ENCODE assay signal across 14 cellular contexts in genomic region chr1:44218503-44219300, GRCh38.
"Had no signal": no experiment of that assay in that cellular context is flagged by ENCODE, and none has a peak within 500 bp of the region (broad histone marks: within the 10 kb centered on the region; RNA-seq: fewer than 3 reads in every experiment).

No MANE protein-coding gene starts in this region.

- H3K27ac ChIP-seq: brain microvascular endothelial cell, neural progenitor cell, SJSA1, tibial nerve had no signal

- H3K9ac ChIP-seq: neural progenitor cell had no signal

- H3K4me3 Mint-ChIP-seq: activated CD8-positive, alpha-beta memory T cell treated with anti-CD3 and anti-CD28 coated beads, Interleukin-2, amount 10 ng/mL, durations not matched to agents 7 days and 5 days; activated naive CD8-positive, alpha-beta T cell; activated T-cell treated with anti-CD3 and anti-CD28 coated beads, Interleukin-2, amount 50 U/mL, for 24 hours; dendritic cell treated with granulocyte-macrophage colony-stimulating factor and Interleukin-4, amounts not matched to agents 40 ng/mL and 50 ng/mL, for 4 days; effector memory CD8-positive, alpha-beta T cell; neural progenitor cell had no signal

- H3K27me3 ChIP-seq: brain microvascular endothelial cell, gastroesophageal sphincter, neural progenitor cell, SJSA1, tibial nerve had no signal

- H2AFZ ChIP-seq: neural progenitor cell had no signal

- DNase-seq: activated CD8-positive, alpha-beta memory T cell treated with anti-CD3 and anti-CD28 coated beads, Interleukin-2, amount 10 ng/mL, durations not matched to agents 7 days and 5 days; activated effector memory CD4-positive, alpha-beta T cell treated with Interleukin-2 at 50 U/mL for 16 hours; activated T-cell treated with anti-CD3 and anti-CD28 coated beads, Interleukin-2, amount 50 U/mL, for 24 hours; brain microvascular endothelial cell; effector memory CD8-positive, alpha-beta T cell; islet precursor cell; stimulated activated CD4-positive, alpha-beta T cell treated with anti-CD3 and anti-CD28 coated beads, Interleukin-2, amount 100 ng/mL, for 48 hours had no signal

- H3K4me2 ChIP-seq: neural progenitor cell had no signal

- H3K36me3 ChIP-seq: neural progenitor cell had no signal

- H3K9me3 Mint-ChIP-seq: activated T-cell treated with anti-CD3 and anti-CD28 coated beads, Interleukin-2, amount 50 U/mL, for 24 hours; dendritic cell treated with granulocyte-macrophage colony-stimulating factor and Interleukin-4, amounts not matched to agents 40 ng/mL and 50 ng/mL, for 4 days; effector memory CD8-positive, alpha-beta T cell; neural progenitor cell had no signal

- H3K4me1 ChIP-seq: neural progenitor cell had no signal

- H3K27ac Mint-ChIP-seq: activated CD8-positive, alpha-beta memory T cell treated with anti-CD3 and anti-CD28 coated beads, Interleukin-2, amount 10 ng/mL, durations not matched to agents 7 days and 5 days; activated naive CD8-positive, alpha-beta T cell; dendritic cell treated with granulocyte-macrophage colony-stimulating factor and Interleukin-4, amounts not matched to agents 40 ng/mL and 50 ng/mL, for 4 days; effector memory CD8-positive, alpha-beta T cell; neural progenitor cell had no signal

- H3K27me3 Mint-ChIP-seq: activated CD8-positive, alpha-beta memory T cell treated with anti-CD3 and anti-CD28 coated beads, Interleukin-2, amount 10 ng/mL, durations not matched to agents 7 days and 5 days; activated naive CD8-positive, alpha-beta T cell; activated T-cell treated with anti-CD3 and anti-CD28 coated beads, Interleukin-2, amount 50 U/mL, for 24 hours; dendritic cell treated with granulocyte-macrophage colony-stimulating factor and Interleukin-4, amounts not matched to agents 40 ng/mL and 50 ng/mL, for 4 days; effector memory CD8-positive, alpha-beta T cell had no signal

- H3K4me3 ChIP-seq: gastroesophageal sphincter, lung, neural progenitor cell, SJSA1, tibial nerve had no signal

- H3K36me3 Mint-ChIP-seq: activated naive CD8-positive, alpha-beta T cell had no signal

- H3K9me3 ChIP-seq: gastroesophageal sphincter, SJSA1, tibial nerve had no signal
